ENCODE assay signal across 11 cellular contexts in genomic region chr6:27321370-27321769, GRCh38. TPM values are rescaled to one million over a fixed set of nuclear protein-coding genes. Genes with fewer than 3 reads are reported as not detected.
"Had no signal": no experiment of that assay in that cellular context is flagged by ENCODE, and none has a peak within 500 bp of the region (broad histone marks: within the 10 kb centered on the region; RNA-seq: fewer than 3 reads in every experiment).

No MANE protein-coding gene starts in this region.

- FAIRE-seq: HepG2 had no signal

- ATAC-seq: GM23338, HepG2 had no signal

- H3K4me3 Mint-ChIP-seq: GM23338, HFFc6, IgD-negative memory B cell had no signal

- H3K4me1 ChIP-seq: HAP-1 had no signal

- H3K9me3 ChIP-seq: HAP-1 had no signal

- H3K9me3 Mint-ChIP-seq: GM23338, HFFc6, IgD-negative memory B cell had no signal

- H3K36me3 ChIP-seq: HAP-1 had no signal

- H3K36me3 Mint-ChIP-seq: IgD-negative memory B cell had no signal

- H3K27ac ChIP-seq: HL-60 had no signal

- DNase-seq: H7, HFFc6, Kasumi-1, KG1 had no signal

- H3K4me3 ChIP-seq: GM23338, HAP-1 had no signal

- H3K4me1 Mint-ChIP-seq: IgD-negative memory B cell had no signal

- H3K27ac Mint-ChIP-seq: GM23338, HFFc6, IgD-negative memory B cell had no signal

RNA-seq across cellular contexts. Expression of gene POM121L2, which starts 9.3 kb away (rescaled TPM):
- total RNA-seq: H4, HepG2, HFFc6, HT1080 had no signal
- polyA plus RNA-seq: HepG2, IgD-negative memory B cell had no signal
